Comparison of ENCODE assay signal across 1 cellular context in genomic region chr16:87186876-87187533, GRCh38.
TF ChIP-seq lines count a peak whose summit lies in the region.

No MANE protein-coding gene starts in this region.

TF ChIP-seq in HEK293, 187 proteins besides CTCF, POLR2A, EP300 and RAD21 (continued from another document):
- TF ChIP-seq ZBTB6 (tag by site-specific recombination; IDR thresholded peaks at IDR 0.05) (no peak), GLIS1 (tag by site-specific recombination; IDR thresholded peaks at IDR 0.05) (no peak), ZNF18 (tag by site-specific recombination; IDR thresholded peaks at IDR 0.05) (peak; percentile 45)
